In genomic region chr1:79069828-79070227, GRCh38 we compare ENCODE assay signal across 19 cellular contexts.
"Had no signal": no experiment of that assay in that cellular context is flagged by ENCODE, and none has a peak within 500 bp of the region (broad histone marks: within the 10 kb centered on the region; RNA-seq: fewer than 3 reads in every experiment).

No MANE protein-coding gene starts in this region.

- H3K36me3 ChIP-seq: heart right ventricle, suprapubic skin, upper lobe of left lung had no signal

- H3K27me3 Mint-ChIP-seq: activated CD8-positive, alpha-beta memory T cell treated with anti-CD3 and anti-CD28 coated beads, Interleukin-2, amount 10 ng/mL, durations not matched to agents 7 days and 5 days; activated naive CD8-positive, alpha-beta T cell treated with anti-CD3 and anti-CD28 coated beads, Interleukin-2, amount 10 ng/mL, durations not matched to agents 7 days and 5 days; activated T-cell treated with anti-CD3 and anti-CD28 coated beads, Interleukin-2, amount 50 U/mL, for 24 hours; dendritic cell treated with granulocyte-macrophage colony-stimulating factor and Interleukin-4, amounts not matched to agents 40 ng/mL and 50 ng/mL, for 4 days; effector memory CD8-positive, alpha-beta T cell; T-helper 17 cell had no signal

- H3K27ac ChIP-seq: heart right ventricle, suprapubic skin, upper lobe of left lung had no signal

- DNase-seq: activated CD4-positive, alpha-beta T cell treated with anti-CD3 and anti-CD28 coated beads, Interleukin-2, amount 50 U/mL, for 1 hour; activated CD4-positive, CD25-positive, alpha-beta regulatory T cell; activated CD8-positive, alpha-beta memory T cell treated with anti-CD3 and anti-CD28 coated beads, Interleukin-2, amount 10 ng/mL, durations not matched to agents 7 days and 5 days; activated effector memory CD4-positive, alpha-beta T cell treated with anti-CD3 and anti-CD28 coated beads, Interleukin-2, amount 50 U/mL, for 16 hours; activated naive CD8-positive, alpha-beta T cell treated with anti-CD3 and anti-CD28 coated beads, Interleukin-2, amount 10 ng/mL, durations not matched to agents 7 days and 5 days; activated T-cell treated with anti-CD3 and anti-CD28 coated beads, Interleukin-2, amount 50 U/mL, for 24 hours; anterior cingulate cortex; effector memory CD8-positive, alpha-beta T cell; erythroblast; foreskin fibroblast; heart right ventricle; mammary epithelial cell; natural killer cell; stimulated activated CD4-positive, alpha-beta T cell treated with anti-CD3 and anti-CD28 coated beads, Interleukin-2, amount 100 ng/mL, for 48 hours; stimulated activated naive CD8-positive, alpha-beta T cell treated with anti-CD3 and anti-CD28 coated beads, Interleukin-15, Interleukin-2, amounts not matched to agents 100 U/mL and 50 U/mL, for 24 hours; T-helper 17 cell; upper lobe of left lung had no signal

- H3K4me1 ChIP-seq: heart right ventricle, suprapubic skin, upper lobe of left lung had no signal

- H3K4me3 Mint-ChIP-seq: activated CD8-positive, alpha-beta memory T cell treated with anti-CD3 and anti-CD28 coated beads, Interleukin-2, amount 10 ng/mL, durations not matched to agents 7 days and 5 days; activated naive CD8-positive, alpha-beta T cell treated with anti-CD3 and anti-CD28 coated beads, Interleukin-2, amount 10 ng/mL, durations not matched to agents 7 days and 5 days; activated T-cell treated with anti-CD3 and anti-CD28 coated beads, Interleukin-2, amount 50 U/mL, for 24 hours; dendritic cell treated with granulocyte-macrophage colony-stimulating factor and Interleukin-4, amounts not matched to agents 40 ng/mL and 50 ng/mL, for 4 days; effector memory CD8-positive, alpha-beta T cell; natural killer cell; T-helper 17 cell had no signal

- H3K9me3 ChIP-seq: upper lobe of left lung had no signal

- H3K4me1 Mint-ChIP-seq: activated CD8-positive, alpha-beta memory T cell treated with anti-CD3 and anti-CD28 coated beads, Interleukin-2, amount 10 ng/mL, durations not matched to agents 7 days and 5 days; activated naive CD8-positive, alpha-beta T cell treated with anti-CD3 and anti-CD28 coated beads, Interleukin-2, amount 10 ng/mL, durations not matched to agents 7 days and 5 days; natural killer cell; T-helper 17 cell had no signal

- ATAC-seq: activated CD8-positive, alpha-beta memory T cell treated with anti-CD3 and anti-CD28 coated beads, Interleukin-2, amount 10 ng/mL, durations not matched to agents 7 days and 5 days; effector memory CD8-positive, alpha-beta T cell; heart right ventricle; natural killer cell; stimulated activated naive CD8-positive, alpha-beta T cell treated with anti-CD3 and anti-CD28 coated beads, Interleukin-15, Interleukin-2, amounts not matched to agents 100 U/mL and 50 U/mL, for 24 hours; T-helper 17 cell had no signal

- H3K36me3 Mint-ChIP-seq: activated CD8-positive, alpha-beta memory T cell treated with anti-CD3 and anti-CD28 coated beads, Interleukin-2, amount 10 ng/mL, durations not matched to agents 7 days and 5 days; activated naive CD8-positive, alpha-beta T cell treated with anti-CD3 and anti-CD28 coated beads, Interleukin-2, amount 10 ng/mL, durations not matched to agents 7 days and 5 days had no signal

- H3K27me3 ChIP-seq: heart right ventricle, suprapubic skin, upper lobe of left lung had no signal

- H3K4me3 ChIP-seq: heart right ventricle, suprapubic skin, upper lobe of left lung had no signal

- H3K27ac Mint-ChIP-seq: activated CD8-positive, alpha-beta memory T cell treated with anti-CD3 and anti-CD28 coated beads, Interleukin-2, amount 10 ng/mL, durations not matched to agents 7 days and 5 days; activated naive CD8-positive, alpha-beta T cell treated with anti-CD3 and anti-CD28 coated beads, Interleukin-2, amount 10 ng/mL, durations not matched to agents 7 days and 5 days; activated T-cell treated with anti-CD3 and anti-CD28 coated beads, Interleukin-2, amount 50 U/mL, for 24 hours; dendritic cell treated with granulocyte-macrophage colony-stimulating factor and Interleukin-4, amounts not matched to agents 40 ng/mL and 50 ng/mL, for 4 days; effector memory CD8-positive, alpha-beta T cell; natural killer cell; T-helper 17 cell had no signal
